ENCODE assay signal across 10 cellular contexts in the genomic region with DNA sequence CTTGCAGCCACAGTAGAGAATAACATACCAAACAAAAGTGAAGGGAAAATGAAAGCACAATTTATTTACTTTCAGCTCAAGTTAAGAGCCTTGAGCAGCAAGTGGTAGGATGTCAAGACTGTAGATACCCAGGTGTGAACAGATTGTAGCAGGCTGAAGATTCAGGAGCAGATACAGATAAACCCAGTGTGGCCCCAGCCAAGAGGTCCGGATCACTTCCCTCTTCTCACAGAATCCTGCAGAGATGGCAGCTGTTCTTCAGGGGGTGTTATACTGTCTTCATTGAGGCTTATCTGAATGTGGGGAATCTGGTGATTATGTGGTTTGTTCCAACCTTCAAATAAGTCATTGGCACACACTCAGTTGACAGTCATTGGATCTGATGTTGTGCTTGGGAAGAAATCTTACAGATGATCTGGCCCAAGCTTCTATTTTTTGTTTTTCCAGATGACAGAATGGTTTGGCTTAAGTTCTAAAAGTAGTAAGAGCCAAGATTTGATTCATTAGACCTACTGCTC. TPM values are rescaled to one million over a fixed set of nuclear protein-coding genes. Genes with fewer than 3 reads are reported as not detected.
DNase-seq lines count a peak whose midpoint lies in the region; ATAC-seq and TF ChIP-seq lines count a peak whose summit lies in the region.
"Had no signal": no experiment of that assay in that cellular context is flagged by ENCODE, and none has a peak within 500 bp of the region (broad histone marks: within the 10 kb centered on the region; RNA-seq: fewer than 3 reads in every experiment).

No MANE protein-coding gene starts in this region.

- H3K27me3 Mint-ChIP-seq in activated T-helper 1 cell treated with anti-CD3 and anti-CD28 coated beads, Interleukin-12 subunit alpha, Interleukin-12 subunit beta, Interleukin-2, Interleukin-4 antibody, amounts not matched to agents 30 ng/mL and 10 ng/mL and 1 ng/mL, durations not matched to agents 14 hours and 24 hours and 36 hours (ENCODE audit: insufficient read depth) = peaks cover 25% of the 10 kb centered on the region

- no peak overlapping the region for H3K4me3 ChIP-seq in hepatocyte

- H3K36me3 ChIP-seq in hepatocyte (replicated peaks; ENCODE audit: insufficient read depth, low read depth) = no peaks in the 10 kb centered on the region

- no peak for ATAC-seq in GM18519 (IDR thresholded peaks at IDR 0.05; ENCODE audit: low FRiP score, unreplicated experiment)
- ATAC-seq: WTC11 had no signal

- peak; percentile 30 for DNase-seq in A172 (ENCODE audit: low spot score)
- peak; percentile 58 for DNase-seq in GM10266 (ENCODE audit: extremely low spot score)
- DNase-seq in activated T-helper 1 cell treated with anti-CD3 and anti-CD28 coated beads, Interleukin-12 subunit alpha, Interleukin-12 subunit beta, Interleukin-2, Interleukin-4 antibody, amounts not matched to agents 30 ng/mL and 10 ng/mL and 1 ng/mL, durations not matched to agents 14 hours and 24 hours and 36 hours (ENCODE audit: low spot score) = no peak
- no peak for DNase-seq in hepatocyte (ENCODE audit: low spot score)
- DNase-seq in Kasumi-1 (lab: John Stamatoyannopoulos, UW) = no peak
- DNase-seq in NCI-H1105 treated with DMSO at 0.1 percent for 48 hours (lab: John Stamatoyannopoulos, UW) = no peak
- no peak for DNase-seq in stimulated activated CD4-positive, alpha-beta T cell treated with anti-CD3 and anti-CD28 coated beads, Interleukin-2, amount 100 ng/mL, for 24 hours
- DNase-seq: NCI-H345 had no signal

- no peaks in the 10 kb centered on the region for H3K9me3 Mint-ChIP-seq in activated T-helper 1 cell treated with anti-CD3 and anti-CD28 coated beads, Interleukin-12 subunit alpha, Interleukin-12 subunit beta, Interleukin-2, Interleukin-4 antibody, amounts not matched to agents 30 ng/mL and 10 ng/mL and 1 ng/mL, durations not matched to agents 14 hours and 24 hours and 36 hours
- H3K9me3 Mint-ChIP-seq: WTC11 had no signal

- no peaks in the 10 kb centered on the region for H3K9me3 ChIP-seq in hepatocyte (ENCODE audit: low read depth)

- peaks cover 54% of the 10 kb centered on the region for H3K4me1 Mint-ChIP-seq in activated T-helper 1 cell treated with anti-CD3 and anti-CD28 coated beads, Interleukin-12 subunit alpha, Interleukin-12 subunit beta, Interleukin-2, Interleukin-4 antibody, amounts not matched to agents 30 ng/mL and 10 ng/mL and 1 ng/mL, durations not matched to agents 14 hours and 24 hours and 36 hours (ENCODE audit: low read depth)

- no peak overlapping the region for H3K27ac Mint-ChIP-seq in activated T-helper 1 cell treated with anti-CD3 and anti-CD28 coated beads, Interleukin-12 subunit alpha, Interleukin-12 subunit beta, Interleukin-2, Interleukin-4 antibody, amounts not matched to agents 30 ng/mL and 10 ng/mL and 1 ng/mL, durations not matched to agents 14 hours and 24 hours and 36 hours
- H3K27ac Mint-ChIP-seq: WTC11 had no signal

- peaks cover 7% of the 10 kb centered on the region for H3K36me3 Mint-ChIP-seq in activated T-helper 1 cell treated with anti-CD3 and anti-CD28 coated beads, Interleukin-12 subunit alpha, Interleukin-12 subunit beta, Interleukin-2, Interleukin-4 antibody, amounts not matched to agents 30 ng/mL and 10 ng/mL and 1 ng/mL, durations not matched to agents 14 hours and 24 hours and 36 hours (ENCODE audit: low read depth)
- H3K36me3 Mint-ChIP-seq: WTC11 had no signal

- intact Hi-C loops in activated T-helper 1 cell treated with anti-CD3 and anti-CD28 coated beads, Interleukin-12 subunit alpha, Interleukin-12 subunit beta, Interleukin-2, Interleukin-4 antibody, amounts not matched to agents 30 ng/mL and 10 ng/mL and 1 ng/mL, durations not matched to agents 14 hours and 24 hours and 36 hours (cut with micrococcal nuclease) = no loop called here

- peak overlapping the region; percentile 43 for H3K4me2 ChIP-seq in hepatocyte

- no peaks in the 10 kb centered on the region for H3K9me2 ChIP-seq in hepatocyte (replicated peaks; ENCODE audit: insufficient read depth)

- H3K4me3 Mint-ChIP-seq in activated T-helper 1 cell treated with anti-CD3 and anti-CD28 coated beads, Interleukin-12 subunit alpha, Interleukin-12 subunit beta, Interleukin-2, Interleukin-4 antibody, amounts not matched to agents 30 ng/mL and 10 ng/mL and 1 ng/mL, durations not matched to agents 14 hours and 24 hours and 36 hours = peak overlapping the region; percentile 16
- H3K4me3 Mint-ChIP-seq: WTC11 had no signal

- H4K20me1 ChIP-seq in hepatocyte (ENCODE audit: insufficient read depth, poor library complexity, severe bottlenecking) = no peaks in the 10 kb centered on the region

- TF ChIP-seq CTCF in GM10266 (IDR thresholded peaks at IDR 0.05; ENCODE audit: control insufficient read depth, insufficient read depth, low read depth, missing control alignments) = no peak
- no peak for TF ChIP-seq CTCF in hepatocyte (IDR thresholded peaks at IDR 0.05; ENCODE audit: poor library complexity)

- H3K27me3 ChIP-seq in hepatocyte = peaks cover 43% of the 10 kb centered on the region

- 29% methylated on average over 1 of the region's 1 CpG for WGBS in hepatocyte (ENCODE audit: low lambda C conversion rate, missing lambda C conversion rate)

- peaks cover 11% of the 10 kb centered on the region for H3K4me1 ChIP-seq in hepatocyte (ENCODE audit: insufficient read depth)

- H2AFZ ChIP-seq in hepatocyte = no peak overlapping the region

- no peak overlapping the region for H3K27ac ChIP-seq in hepatocyte

- peaks cover 9% of the 10 kb centered on the region for H3K79me2 ChIP-seq in hepatocyte

RNA-seq across cellular contexts. Expression of gene STARD9, which starts 2.2 kb away (rescaled TPM):
- total RNA-seq in A172 (2014; rRNA removed; shearing (Covaris generic)) = 1.4 and 2.0 TPM in 2 replicates
- 6.1 and 9.2 TPM in 2 replicates for total RNA-seq in activated T-helper 1 cell treated with anti-CD3 and anti-CD28 coated beads, Interleukin-12 subunit alpha, Interleukin-12 subunit beta, Interleukin-2, Interleukin-4 antibody, amounts not matched to agents 30 ng/mL and 10 ng/mL and 1 ng/mL, durations not matched to agents 14 hours and 24 hours and 36 hours
- total RNA-seq in hepatocyte = 1.8 and 3.0 TPM in 2 replicates
- polyA plus RNA-seq in hepatocyte = 0.50 and 2.3 TPM in 2 replicates

RNA-seq across cellular contexts. Expression of gene HAUS2, which starts 28.9 kb away (rescaled TPM):
- total RNA-seq in A172 (2014; rRNA removed; shearing (Covaris generic)) = 45.6 and 54.5 TPM in 2 replicates
- 43.2 and 46.7 TPM in 2 replicates for total RNA-seq in activated T-helper 1 cell treated with anti-CD3 and anti-CD28 coated beads, Interleukin-12 subunit alpha, Interleukin-12 subunit beta, Interleukin-2, Interleukin-4 antibody, amounts not matched to agents 30 ng/mL and 10 ng/mL and 1 ng/mL, durations not matched to agents 14 hours and 24 hours and 36 hours
- 20.2 and 36.8 TPM in 2 replicates for total RNA-seq in hepatocyte
- 9.6 and 15.1 TPM in 2 replicates for polyA plus RNA-seq in hepatocyte

RNA-seq across cellular contexts. Expression of gene LRRC57, which starts 29.0 kb away (rescaled TPM):
- 13.2 and 14.6 TPM in 2 replicates for total RNA-seq in A172 (2014; rRNA removed; shearing (Covaris generic))
- 19.9 TPM in 2 replicates for total RNA-seq in activated T-helper 1 cell treated with anti-CD3 and anti-CD28 coated beads, Interleukin-12 subunit alpha, Interleukin-12 subunit beta, Interleukin-2, Interleukin-4 antibody, amounts not matched to agents 30 ng/mL and 10 ng/mL and 1 ng/mL, durations not matched to agents 14 hours and 24 hours and 36 hours
- total RNA-seq in hepatocyte = 19.4 and 19.6 TPM in 2 replicates
- polyA plus RNA-seq in hepatocyte = 13.7 and 14.1 TPM in 2 replicates

Comparison
In these comparisons a context has a peak if more than half of its experiments do, and no peak if none do; other contexts are left out.
1. DNase-seq: peak in A172 (single experiment) and GM10266 (single experiment); none in activated T-helper 1 cell treated with anti-CD3 and anti-CD28 coated beads, Interleukin-12 subunit alpha, Interleukin-12 subunit beta, Interleukin-2, Interleukin-4 antibody, amounts not matched to agents 30 ng/mL and 10 ng/mL and 1 ng/mL, durations not matched to agents 14 hours and 24 hours and 36 hours (single experiment), hepatocyte (single experiment), Kasumi-1 (0 of 2), NCI-H1105 treated with DMSO at 0.1 percent for 48 hours (single experiment) and stimulated activated CD4-positive, alpha-beta T cell treated with anti-CD3 and anti-CD28 coated beads, Interleukin-2, amount 100 ng/mL, for 24 hours (0 of 2).